4 cellular contexts compared by ENCODE assay signal in genomic region chr2:88503359-88503662, GRCh38. TPM values are rescaled to one million over a fixed set of nuclear protein-coding genes. Genes with fewer than 3 reads are reported as not detected.
"Had no signal": no experiment of that assay in that cellular context is flagged by ENCODE, and none has a peak within 500 bp of the region (broad histone marks: within the 10 kb centered on the region; RNA-seq: fewer than 3 reads in every experiment).

No MANE protein-coding gene starts in this region.

RNA-seq across cellular contexts. Expression of gene FOXI3, which starts 50.8 kb away (rescaled TPM):
- total RNA-seq: GM23248, HepG2, HT-29 had no signal
- polyA plus RNA-seq: GM23248, HepG2, IgD-negative memory B cell had no signal
